ENCODE assay signal across 8 cellular contexts in genomic region chr1:155001688-155002474, GRCh38. TPM values are rescaled to one million over a fixed set of nuclear protein-coding genes. Genes with fewer than 3 reads are reported as not detected.
A peak's percentile ranks its signal among the peaks of the same experiment; 100 is the strongest.
DNase-seq lines count a peak whose midpoint lies in the region; ATAC-seq and TF ChIP-seq lines count a peak whose summit lies in the region.

No MANE protein-coding gene starts in this region.

- DNase-seq in GM10266 (ENCODE audit: extremely low spot score): peak; percentile 99
- peak; percentile 99 for DNase-seq in NCI-H146 (lab: John Stamatoyannopoulos, UW)
- DNase-seq in T-cell: peak; percentile 92 to 100 (median 97)
- DNase-seq in adrenal gland: peak; percentile 100
- DNase-seq in heart right ventricle: peak; percentile 100
- DNase-seq in posterior cingulate gyrus: peak; percentile 100
- DNase-seq in type B pancreatic cell (ENCODE audit: extremely low spot score, unreplicated experiment): peak; percentile 99

- intact Hi-C loops in adrenal gland (cut with DNase I) (loop anchor here in 1 of 2 donors (5.0 kb wide), 1 partner anchor 35 kb away; no protein-coding TSS in a partner anchor), heart right ventricle (cut with DNase I) (loop anchor here in 5 of 10 donors (1.0 to 10.0 kb wide), 5 partner anchors 15 to 63 kb away; partner anchors contain the start of genes CKS1B (in 3 of the 5), ADAM15 (in 1 of the 5), EFNA4 (in 1 of the 5) and PYGO2 (in 1 of the 5)), posterior cingulate gyrus (cut with DNase I) (no loop called here)

- 0 to 2% (median 1%) methylated on average over 4 to 37 of the region's 37 CpGs for WGBS in adrenal gland, 4 donors
- 1 to 2% methylated on average over 36 to 37 of the region's 37 CpGs for WGBS in heart right ventricle, 2 donors

- H3K4me1 Mint-ChIP-seq in T-cell (peaks cover 51 to 62% (median 58%) of the 10 kb centered on the region in 3 donors), type B pancreatic cell (ENCODE audit: unreplicated experiment) (peaks cover 33% of the 10 kb centered on the region)

- H3K27ac Mint-ChIP-seq in T-cell (peak overlapping the region; percentile 89 to 93), type B pancreatic cell (peak overlapping the region; percentile 98)

- H3K27me3 ChIP-seq in adrenal gland (no peaks in the 10 kb centered on the region), heart right ventricle (no peaks in the 10 kb centered on the region)

- TF ChIP-seq POLR2A in adrenal gland (IDR thresholded peaks at IDR 0.05): peak; percentile 45 to 79

- H3K36me3 Mint-ChIP-seq in T-cell (no peaks in the 10 kb centered on the region), type B pancreatic cell (no peaks in the 10 kb centered on the region)

- TF ChIP-seq CTCF in GM10266 (IDR thresholded peaks at IDR 0.05; ENCODE audit: control insufficient read depth, insufficient read depth, low read depth, missing control alignments): peak; percentile 57
- TF ChIP-seq CTCF in adrenal gland (IDR thresholded peaks at IDR 0.05): peak in 4 of 6 experiments; percentile 17 to 47 (median 26)
- peak in 7 of 9 donors; percentile 14 to 64 (median 49) for TF ChIP-seq CTCF in heart right ventricle (IDR thresholded peaks at IDR 0.05)
- peak; percentile 50 for TF ChIP-seq CTCF in type B pancreatic cell (conservative IDR thresholded peaks at IDR 0.05)

- H3K9me3 ChIP-seq in adrenal gland (replicated peaks in 1 of 3) (no peaks in the 10 kb centered on the region), heart right ventricle (no peaks in the 10 kb centered on the region)

- H3K27ac ChIP-seq in adrenal gland (peak overlapping the region; percentile 87 to 99 (median 96)), heart right ventricle (peak overlapping the region; percentile 80 to 98 (median 95))

- H3K4me1 ChIP-seq in adrenal gland (replicated peaks in 1 of 2) (peaks cover 42 to 44% of the 10 kb centered on the region in 2 donors), heart right ventricle (peaks cover 28 to 70% (median 50%) of the 10 kb centered on the region in 9 donors)

- H3K4me3 Mint-ChIP-seq in T-cell: peak overlapping the region; percentile 84 to 89 (median 88)
- peak overlapping the region; percentile 94 for H3K4me3 Mint-ChIP-seq in type B pancreatic cell

- ATAC-seq in HG02759 (IDR thresholded peaks at IDR 0.05; ENCODE audit: unreplicated experiment): peak; percentile 53
- ATAC-seq in T-cell (replicated peaks in 1 of 4): peak; percentile 78 to 80 (median 78)
- ATAC-seq in heart right ventricle: peak; percentile 80 to 92 (median 86)

- no peaks in the 10 kb centered on the region for H3K27me3 Mint-ChIP-seq in T-cell
- H3K27me3 Mint-ChIP-seq in type B pancreatic cell: no peaks in the 10 kb centered on the region

- peak overlapping the region; percentile 14 to 73 (median 52) for H3K4me3 ChIP-seq in adrenal gland
- peak overlapping the region; percentile 50 to 97 (median 91) for H3K4me3 ChIP-seq in heart right ventricle

- H3K9me3 Mint-ChIP-seq in T-cell (no peaks in the 10 kb centered on the region), type B pancreatic cell (no peaks in the 10 kb centered on the region)

- H3K36me3 ChIP-seq in adrenal gland (replicated peaks in 1 of 2) (no peaks in the 10 kb centered on the region), heart right ventricle (no peaks in the 10 kb centered on the region)

- POLR2A ChIA-PET in T-cell (lab: Charles Lee): interaction anchor here (0.7 to 1.0 kb wide), 3 partner anchors 10 to 1104 kb away, joined by 3 to 4 read pairs (median 3); partner anchors contain the start of gene PBXIP1 (in 1 of the 2)

- CTCF ChIA-PET in T-cell (lab: Charles Lee): interaction anchor here (0.6 to 1.6 kb wide), 6 partner anchors 11 to 63 kb away, joined by 3 to 5 read pairs (median 4); no protein-coding TSS in a partner anchor

RNA-seq across cellular contexts. Expression of gene ZBTB7B, which starts 0.7 kb away (rescaled TPM):
- total RNA-seq in T-cell (10 to 100 TPM; 39.6 to 68.4 (median 51.7) TPM), adrenal gland (100 to 1,000 TPM in 1 of 8 donors, 10 to 100 TPM in 7; 60.1 to 126 (median 83.5) TPM), heart right ventricle (10 to 100 TPM; 25.7 to 54.7 (median 34.5) TPM), type B pancreatic cell (ENCODE audit: low replicate concordance) (38.1 and 75.9 TPM in 2 replicates)
- polyA plus RNA-seq in adrenal gland (10 to 100 TPM; 22.4 to 97.3 (median 27.9) TPM), heart right ventricle (10 to 100 TPM; 41.1 to 51.6 TPM)

RNA-seq across cellular contexts. Expression of gene LENEP, which starts 8.5 kb away (rescaled TPM):
- 1 to 10 TPM in 3 of 5 donors, not detected in 2; 1.3 to 3.0 (median 1.6) TPM for total RNA-seq in T-cell
- not detected for total RNA-seq in adrenal gland
- polyA plus RNA-seq in adrenal gland: not detected
- not detected for total RNA-seq in heart right ventricle
- polyA plus RNA-seq in heart right ventricle: not detected
- total RNA-seq in type B pancreatic cell (ENCODE audit: low replicate concordance): 0.52 and 1.1 TPM in 2 replicates

RNA-seq across cellular contexts. Expression of gene FLAD1, which starts 18.7 kb away (rescaled TPM):
- total RNA-seq in T-cell (10 to 100 TPM; 32.8 to 64.3 (median 53.4) TPM), adrenal gland (10 to 100 TPM; 21.6 to 43.0 (median 28.6) TPM), heart right ventricle (10 to 100 TPM; 20.1 to 36.8 (median 24.1) TPM), type B pancreatic cell (ENCODE audit: low replicate concordance) (51.4 and 59.0 TPM in 2 replicates)
- polyA plus RNA-seq in adrenal gland (10 to 100 TPM; 30.7 to 65.5 (median 41.1) TPM), heart right ventricle (10 to 100 TPM; 25.1 to 41.6 TPM)

RNA-seq across cellular contexts. Expression of gene CKS1B, which starts 27.4 kb away (rescaled TPM):
- 10 to 100 TPM in 4 of 5 donors, 1 to 10 TPM in 1; 7.9 to 11.8 (median 10.3) TPM for total RNA-seq in T-cell
- total RNA-seq in adrenal gland: 10 to 100 TPM; 23.2 to 41.4 (median 29.5) TPM
- 10 to 100 TPM; 12.4 to 51.0 (median 22.3) TPM for polyA plus RNA-seq in adrenal gland
- 10 to 100 TPM; 10.9 to 30.9 (median 17.5) TPM for total RNA-seq in heart right ventricle
- polyA plus RNA-seq in heart right ventricle: 10 to 100 TPM in 1 of 2 donors, 1 to 10 TPM in 1; 4.6 to 36.7 TPM
- 58.8 and 119 TPM in 2 replicates for total RNA-seq in type B pancreatic cell (ENCODE audit: low replicate concordance)

RNA-seq across cellular contexts. Expression of gene SHC1, which starts 31.3 kb away (rescaled TPM):
- total RNA-seq in T-cell (10 to 100 TPM; 61.3 to 88.2 (median 76.8) TPM), adrenal gland (100 to 1,000 TPM in 7 of 8 donors, 10 to 100 TPM in 1; 86.2 to 240 (median 126) TPM), heart right ventricle (10 to 100 TPM; 42.6 to 95.7 (median 57.8) TPM), type B pancreatic cell (ENCODE audit: low replicate concordance) (65.3 and 87.8 TPM in 2 replicates)
- polyA plus RNA-seq in adrenal gland (100 to 1,000 TPM; 167 to 260 (median 249) TPM), heart right ventricle (10 to 100 TPM; 35.6 to 58.3 TPM)

Comparison
In these comparisons a context has a peak if more than half of its experiments do, and no peak if none do; other contexts are left out.
1. Peak in every context shown above with its lines: DNase-seq, ATAC-seq, H3K4me3 ChIP-seq and H3K27ac ChIP-seq.